Comparison of ENCODE assay signal across 1 cellular context in the genomic region with DNA sequence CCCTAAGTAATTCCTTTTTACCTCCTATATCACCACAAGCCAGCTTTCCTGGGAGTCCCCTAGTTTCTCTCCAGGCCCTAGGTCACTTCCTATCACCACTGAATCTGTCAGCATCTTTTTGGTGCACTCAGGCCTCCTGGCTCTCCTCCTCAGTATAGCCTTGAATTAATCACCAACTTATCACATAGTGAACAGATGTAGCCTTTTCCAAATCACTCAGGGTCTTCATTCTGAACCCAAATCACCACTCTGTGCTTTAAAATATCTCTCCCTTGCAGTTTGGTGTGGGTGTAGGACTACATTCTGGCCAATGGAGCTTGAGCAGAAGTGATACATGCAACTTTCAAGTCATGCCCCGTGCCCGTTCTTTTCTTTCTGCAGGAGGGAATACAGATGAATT.
A peak's percentile ranks its signal among the peaks of the same experiment; 100 is the strongest.
TF ChIP-seq lines count a peak whose summit lies in the region.

No MANE protein-coding gene starts in this region.

TF ChIP-seq in K562, 482 proteins besides CTCF, POLR2A, EP300 and RAD21 (continues in another document):
- TF ChIP-seq HDAC1 (IDR thresholded peaks at IDR 0.05): peak in 1 of 2 experiments; percentile 63; a peak in 1 of 4 replicates
- TF ChIP-seq, protein P1, sequence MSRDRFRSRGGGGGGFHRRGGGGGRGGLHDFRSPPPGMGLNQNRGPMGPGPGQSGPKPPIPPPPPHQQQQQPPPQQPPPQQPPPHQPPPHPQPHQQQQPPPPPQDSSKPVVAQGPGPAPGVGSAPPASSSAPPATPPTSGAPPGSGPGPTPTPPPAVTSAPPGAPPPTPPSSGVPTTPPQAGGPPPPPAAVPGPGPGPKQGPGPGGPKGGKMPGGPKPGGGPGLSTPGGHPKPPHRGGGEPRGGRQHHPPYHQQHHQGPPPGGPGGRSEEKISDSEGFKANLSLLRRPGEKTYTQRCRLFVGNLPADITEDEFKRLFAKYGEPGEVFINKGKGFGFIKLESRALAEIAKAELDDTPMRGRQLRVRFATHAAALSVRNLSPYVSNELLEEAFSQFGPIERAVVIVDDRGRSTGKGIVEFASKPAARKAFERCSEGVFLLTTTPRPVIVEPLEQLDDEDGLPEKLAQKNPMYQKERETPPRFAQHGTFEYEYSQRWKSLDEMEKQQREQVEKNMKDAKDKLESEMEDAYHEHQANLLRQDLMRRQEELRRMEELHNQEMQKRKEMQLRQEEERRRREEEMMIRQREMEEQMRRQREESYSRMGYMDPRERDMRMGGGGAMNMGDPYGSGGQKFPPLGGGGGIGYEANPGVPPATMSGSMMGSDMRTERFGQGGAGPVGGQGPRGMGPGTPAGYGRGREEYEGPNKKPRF (IDR thresholded peaks at IDR 0.05; ENCODE audit: low read depth, low read length): no peak
- TF ChIP-seq, protein P2, sequence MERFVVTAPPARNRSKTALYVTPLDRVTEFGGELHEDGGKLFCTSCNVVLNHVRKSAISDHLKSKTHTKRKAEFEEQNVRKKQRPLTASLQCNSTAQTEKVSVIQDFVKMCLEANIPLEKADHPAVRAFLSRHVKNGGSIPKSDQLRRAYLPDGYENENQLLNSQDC (CRISPR knock-in tag; IDR thresholded peaks at IDR 0.05): no peak
- TF ChIP-seq BCL6 (CRISPR knock-in tag; IDR thresholded peaks at IDR 0.05): no peak
- peak; percentile 37; the same call in 1 of the 2 replicates for TF ChIP-seq SMARCA4 (IDR thresholded peaks at IDR 0.05)
- TF ChIP-seq, protein P3, sequence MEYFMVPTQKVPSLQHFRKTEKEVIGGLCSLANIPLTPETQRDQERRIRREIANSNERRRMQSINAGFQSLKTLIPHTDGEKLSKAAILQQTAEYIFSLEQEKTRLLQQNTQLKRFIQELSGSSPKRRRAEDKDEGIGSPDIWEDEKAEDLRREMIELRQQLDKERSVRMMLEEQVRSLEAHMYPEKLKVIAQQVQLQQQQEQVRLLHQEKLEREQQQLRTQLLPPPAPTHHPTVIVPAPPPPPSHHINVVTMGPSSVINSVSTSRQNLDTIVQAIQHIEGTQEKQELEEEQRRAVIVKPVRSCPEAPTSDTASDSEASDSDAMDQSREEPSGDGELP (CRISPR knock-in tag; IDR thresholded peaks at IDR 0.05; ENCODE audit: borderline replicate concordance): no peak
- TF ChIP-seq, protein P4, sequence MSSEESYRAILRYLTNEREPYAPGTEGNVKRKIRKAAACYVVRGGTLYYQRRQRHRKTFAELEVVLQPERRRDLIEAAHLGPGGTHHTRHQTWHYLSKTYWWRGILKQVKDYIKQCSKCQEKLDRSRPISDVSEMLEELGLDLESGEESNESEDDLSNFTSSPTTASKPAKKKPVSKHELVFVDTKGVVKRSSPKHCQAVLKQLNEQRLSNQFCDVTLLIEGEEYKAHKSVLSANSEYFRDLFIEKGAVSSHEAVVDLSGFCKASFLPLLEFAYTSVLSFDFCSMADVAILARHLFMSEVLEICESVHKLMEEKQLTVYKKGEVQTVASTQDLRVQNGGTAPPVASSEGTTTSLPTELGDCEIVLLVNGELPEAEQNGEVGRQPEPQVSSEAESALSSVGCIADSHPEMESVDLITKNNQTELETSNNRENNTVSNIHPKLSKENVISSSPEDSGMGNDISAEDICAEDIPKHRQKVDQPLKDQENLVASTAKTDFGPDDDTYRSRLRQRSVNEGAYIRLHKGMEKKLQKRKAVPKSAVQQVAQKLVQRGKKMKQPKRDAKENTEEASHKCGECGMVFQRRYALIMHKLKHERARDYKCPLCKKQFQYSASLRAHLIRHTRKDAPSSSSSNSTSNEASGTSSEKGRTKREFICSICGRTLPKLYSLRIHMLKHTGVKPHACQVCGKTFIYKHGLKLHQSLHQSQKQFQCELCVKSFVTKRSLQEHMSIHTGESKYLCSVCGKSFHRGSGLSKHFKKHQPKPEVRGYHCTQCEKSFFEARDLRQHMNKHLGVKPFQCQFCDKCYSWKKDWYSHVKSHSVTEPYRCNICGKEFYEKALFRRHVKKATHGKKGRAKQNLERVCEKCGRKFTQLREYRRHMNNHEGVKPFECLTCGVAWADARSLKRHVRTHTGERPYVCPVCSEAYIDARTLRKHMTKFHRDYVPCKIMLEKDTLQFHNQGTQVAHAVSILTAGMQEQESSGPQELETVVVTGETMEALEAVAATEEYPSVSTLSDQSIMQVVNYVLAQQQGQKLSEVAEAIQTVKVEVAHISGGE (CRISPR knock-in tag; IDR thresholded peaks at IDR 0.05): no peak
- no peak; the same call in 1 of the 2 replicates for TF ChIP-seq MAFF (IDR thresholded peaks at IDR 0.05; ENCODE audit: low read length)
- no peak for TF ChIP-seq RBM25 (IDR thresholded peaks at IDR 0.05; ENCODE audit: low read depth, low read length, severe bottlenecking)
- no peak for TF ChIP-seq DIDO1 (tag; IDR thresholded peaks at IDR 0.05; ENCODE audit: low read depth)
- TF ChIP-seq, protein P5, sequence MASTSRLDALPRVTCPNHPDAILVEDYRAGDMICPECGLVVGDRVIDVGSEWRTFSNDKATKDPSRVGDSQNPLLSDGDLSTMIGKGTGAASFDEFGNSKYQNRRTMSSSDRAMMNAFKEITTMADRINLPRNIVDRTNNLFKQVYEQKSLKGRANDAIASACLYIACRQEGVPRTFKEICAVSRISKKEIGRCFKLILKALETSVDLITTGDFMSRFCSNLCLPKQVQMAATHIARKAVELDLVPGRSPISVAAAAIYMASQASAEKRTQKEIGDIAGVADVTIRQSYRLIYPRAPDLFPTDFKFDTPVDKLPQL (IDR thresholded peaks at IDR 0.05; ENCODE audit: extremely low read depth, insufficient read length): no peak
- peak; percentile 53; the same call in 1 of the 2 replicates for TF ChIP-seq NFIC (IDR thresholded peaks at IDR 0.05)
- TF ChIP-seq RCOR1 (IDR thresholded peaks at IDR 0.05; ENCODE audit: borderline replicate concordance in 1 of 2, low read depth in 2 of 2, low read length in 2 of 2): peak in 1 of 2 experiments; percentile 71; a peak in 2 of 4 replicates
- TF ChIP-seq ARID1B (IDR thresholded peaks at IDR 0.05): peak; percentile 79
- no peak for TF ChIP-seq MYC (IDR thresholded peaks at IDR 0.05; ENCODE audit: low read depth, low read length)
- TF ChIP-seq MYC (CRISPR knock-in tag; IDR thresholded peaks at IDR 0.05; ENCODE audit: borderline replicate concordance, low read depth): no peak
- TF ChIP-seq TAL1 (IDR thresholded peaks at IDR 0.05): peak; percentile 74; the same call in 1 of the 2 replicates
- no peak for TF ChIP-seq ZNF696 (CRISPR knock-in tag; conservative IDR thresholded peaks at IDR 0.05)
- TF ChIP-seq, protein P6, sequence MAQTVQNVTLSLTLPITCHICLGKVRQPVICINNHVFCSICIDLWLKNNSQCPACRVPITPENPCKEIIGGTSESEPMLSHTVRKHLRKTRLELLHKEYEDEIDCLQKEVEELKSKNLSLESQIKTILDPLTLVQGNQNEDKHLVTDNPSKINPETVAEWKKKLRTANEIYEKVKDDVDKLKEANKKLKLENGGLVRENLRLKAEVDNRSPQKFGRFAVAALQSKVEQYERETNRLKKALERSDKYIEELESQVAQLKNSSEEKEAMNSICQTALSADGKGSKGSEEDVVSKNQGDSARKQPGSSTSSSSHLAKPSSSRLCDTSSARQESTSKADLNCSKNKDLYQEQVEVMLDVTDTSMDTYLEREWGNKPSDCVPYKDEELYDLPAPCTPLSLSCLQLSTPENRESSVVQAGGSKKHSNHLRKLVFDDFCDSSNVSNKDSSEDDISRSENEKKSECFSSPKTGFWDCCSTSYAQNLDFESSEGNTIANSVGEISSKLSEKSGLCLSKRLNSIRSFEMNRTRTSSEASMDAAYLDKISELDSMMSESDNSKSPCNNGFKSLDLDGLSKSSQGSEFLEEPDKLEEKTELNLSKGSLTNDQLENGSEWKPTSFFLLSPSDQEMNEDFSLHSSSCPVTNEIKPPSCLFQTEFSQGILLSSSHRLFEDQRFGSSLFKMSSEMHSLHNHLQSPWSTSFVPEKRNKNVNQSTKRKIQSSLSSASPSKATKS (CRISPR knock-in tag; IDR thresholded peaks at IDR 0.05): no peak
- TF ChIP-seq TRIM24 (IDR thresholded peaks at IDR 0.05): 0 out of 4 replicates have a peak, but pooled peaks have one; percentile 11 to 23
- no peak for TF ChIP-seq ZNF830 (CRISPR knock-in tag; IDR thresholded peaks at IDR 0.05)
- 0 out of 2 replicates have a peak, but pooled peaks have one; percentile 24 for TF ChIP-seq TEAD4 (IDR thresholded peaks at IDR 0.05; ENCODE audit: low read length)
- no peak for TF ChIP-seq TEAD4 (CRISPR knock-in tag; IDR thresholded peaks at IDR 0.05; ENCODE audit: borderline replicate concordance)
- TF ChIP-seq NCOA4 (IDR thresholded peaks at IDR 0.05; ENCODE audit: partially characterized antibody): no peak
- no peak for TF ChIP-seq DACH1 (IDR thresholded peaks at IDR 0.05; ENCODE audit: partially characterized antibody)
- peak; percentile 51; the same call in 1 of the 2 replicates for TF ChIP-seq HDAC2 (IDR thresholded peaks at IDR 0.05)
- no peak for TF ChIP-seq PCBP2 (IDR thresholded peaks at IDR 0.05; ENCODE audit: low read depth, low read length, poor library complexity, severe bottlenecking)
- no peak for TF ChIP-seq ATF1 (CRISPR knock-in tag; IDR thresholded peaks at IDR 0.05)
- no peak for TF ChIP-seq ATF1 (tag; IDR thresholded peaks at IDR 0.05)
- TF ChIP-seq NFE2 (IDR thresholded peaks at IDR 0.05; ENCODE audit: low read depth): no peak
- TF ChIP-seq, protein P7, sequence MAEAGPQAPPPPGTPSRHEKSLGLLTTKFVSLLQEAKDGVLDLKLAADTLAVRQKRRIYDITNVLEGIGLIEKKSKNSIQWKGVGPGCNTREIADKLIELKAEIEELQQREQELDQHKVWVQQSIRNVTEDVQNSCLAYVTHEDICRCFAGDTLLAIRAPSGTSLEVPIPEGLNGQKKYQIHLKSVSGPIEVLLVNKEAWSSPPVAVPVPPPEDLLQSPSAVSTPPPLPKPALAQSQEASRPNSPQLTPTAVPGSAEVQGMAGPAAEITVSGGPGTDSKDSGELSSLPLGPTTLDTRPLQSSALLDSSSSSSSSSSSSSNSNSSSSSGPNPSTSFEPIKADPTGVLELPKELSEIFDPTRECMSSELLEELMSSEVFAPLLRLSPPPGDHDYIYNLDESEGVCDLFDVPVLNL (CRISPR knock-in tag; IDR thresholded peaks at IDR 0.05; ENCODE audit: low read depth): no peak
- TF ChIP-seq, protein P8, sequence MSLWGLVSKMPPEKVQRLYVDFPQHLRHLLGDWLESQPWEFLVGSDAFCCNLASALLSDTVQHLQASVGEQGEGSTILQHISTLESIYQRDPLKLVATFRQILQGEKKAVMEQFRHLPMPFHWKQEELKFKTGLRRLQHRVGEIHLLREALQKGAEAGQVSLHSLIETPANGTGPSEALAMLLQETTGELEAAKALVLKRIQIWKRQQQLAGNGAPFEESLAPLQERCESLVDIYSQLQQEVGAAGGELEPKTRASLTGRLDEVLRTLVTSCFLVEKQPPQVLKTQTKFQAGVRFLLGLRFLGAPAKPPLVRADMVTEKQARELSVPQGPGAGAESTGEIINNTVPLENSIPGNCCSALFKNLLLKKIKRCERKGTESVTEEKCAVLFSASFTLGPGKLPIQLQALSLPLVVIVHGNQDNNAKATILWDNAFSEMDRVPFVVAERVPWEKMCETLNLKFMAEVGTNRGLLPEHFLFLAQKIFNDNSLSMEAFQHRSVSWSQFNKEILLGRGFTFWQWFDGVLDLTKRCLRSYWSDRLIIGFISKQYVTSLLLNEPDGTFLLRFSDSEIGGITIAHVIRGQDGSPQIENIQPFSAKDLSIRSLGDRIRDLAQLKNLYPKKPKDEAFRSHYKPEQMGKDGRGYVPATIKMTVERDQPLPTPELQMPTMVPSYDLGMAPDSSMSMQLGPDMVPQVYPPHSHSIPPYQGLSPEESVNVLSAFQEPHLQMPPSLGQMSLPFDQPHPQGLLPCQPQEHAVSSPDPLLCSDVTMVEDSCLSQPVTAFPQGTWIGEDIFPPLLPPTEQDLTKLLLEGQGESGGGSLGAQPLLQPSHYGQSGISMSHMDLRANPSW (CRISPR knock-in tag; IDR thresholded peaks at IDR 0.05): no peak
- TF ChIP-seq SMARCC2 (IDR thresholded peaks at IDR 0.05; ENCODE audit: low read depth): no peak
- peak; percentile 93 for TF ChIP-seq CBFA2T3 (IDR thresholded peaks at IDR 0.05)
- no peak for TF ChIP-seq ZBED1 (IDR thresholded peaks at IDR 0.05)
- peak; percentile 86 for TF ChIP-seq CBFA2T2 (conservative IDR thresholded peaks at IDR 0.05)
- peak; percentile 74 for TF ChIP-seq NCOR1 (IDR thresholded peaks at IDR 0.05)
- TF ChIP-seq MTA2 (IDR thresholded peaks at IDR 0.05; ENCODE audit: low read depth): peak; percentile 12; the same call in 1 of the 2 replicates
- peak; percentile 33; the same call in 1 of the 2 replicates for TF ChIP-seq KLF16 (IDR thresholded peaks at IDR 0.05)
- no peak for TF ChIP-seq ZNF431 (CRISPR knock-in tag; IDR thresholded peaks at IDR 0.05)
- TF ChIP-seq, protein P9, sequence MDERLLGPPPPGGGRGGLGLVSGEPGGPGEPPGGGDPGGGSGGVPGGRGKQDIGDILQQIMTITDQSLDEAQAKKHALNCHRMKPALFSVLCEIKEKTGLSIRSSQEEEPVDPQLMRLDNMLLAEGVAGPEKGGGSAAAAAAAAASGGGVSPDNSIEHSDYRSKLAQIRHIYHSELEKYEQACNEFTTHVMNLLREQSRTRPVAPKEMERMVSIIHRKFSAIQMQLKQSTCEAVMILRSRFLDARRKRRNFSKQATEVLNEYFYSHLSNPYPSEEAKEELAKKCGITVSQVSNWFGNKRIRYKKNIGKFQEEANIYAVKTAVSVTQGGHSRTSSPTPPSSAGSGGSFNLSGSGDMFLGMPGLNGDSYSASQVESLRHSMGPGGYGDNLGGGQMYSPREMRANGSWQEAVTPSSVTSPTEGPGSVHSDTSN (CRISPR knock-in tag; IDR thresholded peaks at IDR 0.05; ENCODE audit: low read depth): no peak
- TF ChIP-seq, protein P9 (tag; conservative IDR thresholded peaks at IDR 0.05; ENCODE audit: low read depth): no peak
